1 cellular context compared by ENCODE assay signal in genomic region chr1:202034683-202035462, GRCh38.
TF ChIP-seq lines count a peak whose summit lies in the region.

No MANE protein-coding gene starts in this region.

TF ChIP-seq in H1, 55 proteins besides CTCF, POLR2A, EP300 and RAD21:
- TF ChIP-seq JUN (IDR thresholded peaks at IDR 0.05; ENCODE audit: low read depth, low read length) (0 out of 2 replicates have a peak, but pooled peaks have one; percentile 13), SIRT6 (IDR thresholded peaks at IDR 0.05; ENCODE audit: low read length) (no peak), TCF12 (IDR thresholded peaks at IDR 0.05; ENCODE audit: low read depth, low read length) (no peak), EZH2 (IDR thresholded peaks at IDR 0.05; ENCODE audit: low read depth, low read length, severe bottlenecking) (no peak), ASH2L (IDR thresholded peaks at IDR 0.05; ENCODE audit: low read length) (peak; percentile 9), EGR1 (IDR thresholded peaks at IDR 0.05; ENCODE audit: borderline replicate concordance, low read depth, low read length) (no peak), RBBP5 (IDR thresholded peaks at IDR 0.05; ENCODE audit: borderline replicate concordance, low read depth, low read length) (peak; percentile 63; the same call in 1 of the 2 replicates), SP4 (IDR thresholded peaks at IDR 0.05; ENCODE audit: low read length) (no peak), ZNF274 (IDR thresholded peaks at IDR 0.05; ENCODE audit: borderline replicate concordance, extremely low read depth, low read length) (no peak)
